8 cellular contexts compared by ENCODE assay signal in the genomic region with DNA sequence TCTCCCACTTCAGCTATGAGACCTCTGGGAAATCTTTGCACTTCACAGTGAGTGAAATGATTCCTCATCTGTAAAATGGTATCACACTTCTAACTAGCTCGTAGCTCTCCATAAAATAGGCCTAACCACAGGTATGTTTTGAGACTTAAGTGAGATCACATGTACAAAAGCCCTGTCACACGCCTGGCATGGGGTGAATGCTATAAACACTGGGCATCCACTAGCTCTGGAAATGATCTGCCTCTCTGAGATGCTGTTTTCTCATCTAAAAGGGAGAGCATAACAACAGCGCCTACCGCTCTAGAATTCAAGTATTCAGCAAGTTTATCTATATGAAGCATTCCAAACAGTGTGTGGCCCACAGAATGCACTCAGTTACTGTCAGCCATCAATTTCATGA. TPM values are rescaled to one million over a fixed set of nuclear protein-coding genes. Genes with fewer than 3 reads are reported as not detected.
DNase-seq lines count a peak whose midpoint lies in the region; TF ChIP-seq lines count a peak whose summit lies in the region.
"Had no signal": no experiment of that assay in that cellular context is flagged by ENCODE, and none has a peak within 500 bp of the region (broad histone marks: within the 10 kb centered on the region; RNA-seq: fewer than 3 reads in every experiment).

No MANE protein-coding gene starts in this region.

- no peaks in the 10 kb centered on the region for H3K27me3 ChIP-seq in PC-9 (ENCODE audit: insufficient read depth, low read depth)
- H3K27me3 ChIP-seq in esophagus squamous epithelium: no peaks in the 10 kb centered on the region
- H3K27me3 ChIP-seq in sigmoid colon: no peaks in the 10 kb centered on the region
- H3K27me3 ChIP-seq in BE2C: no peaks in the 10 kb centered on the region

- H4K20me1 ChIP-seq in PC-9 (ENCODE audit: insufficient read depth): peaks cover 30% of the 10 kb centered on the region

- no peak for TF ChIP-seq EP300 in sigmoid colon (IDR thresholded peaks at IDR 0.05)

- TF ChIP-seq POLR2A in esophagus squamous epithelium (IDR thresholded peaks at IDR 0.05) (no peak), sigmoid colon (IDR thresholded peaks at IDR 0.05) (no peak)

- TF ChIP-seq CTCF in PC-9 (conservative IDR thresholded peaks at IDR 0.05): no peak
- TF ChIP-seq CTCF in esophagus squamous epithelium (IDR thresholded peaks at IDR 0.05): no peak
- no peak for TF ChIP-seq CTCF in sigmoid colon (IDR thresholded peaks at IDR 0.05)
- no peak for TF ChIP-seq CTCF in BE2C (IDR thresholded peaks at IDR 0.05; ENCODE audit: low read depth, low read length)

- no peak overlapping the region for H2AFZ ChIP-seq in PC-9

- POLR2A ChIA-PET in PC-9 (lab: Charles Lee; ENCODE audit: unreplicated experiment): no interaction called here

- H3K4me3 ChIP-seq in PC-9 (0 out of 2 replicates have a peak overlapping the region, but pooled peaks have one; percentile 93), esophagus squamous epithelium (no peak overlapping the region), sigmoid colon (no peak overlapping the region), BE2C (ENCODE audit: low read depth, low read length) (no peak overlapping the region)

- WGBS in esophagus squamous epithelium, 2 donors: 65 to 66% methylated on average over 4 of the region's 4 CpGs
- WGBS in sigmoid colon, 2 donors: 71 to 87% methylated on average over 4 of the region's 4 CpGs

- CTCF ChIA-PET in PC-9 (lab: Charles Lee): interaction anchor here (0.6 kb wide), 1 partner anchor 37 kb away, joined by 6 read pairs; no protein-coding TSS in a partner anchor

- H3K9me3 ChIP-seq in PC-9 (ENCODE audit: insufficient read depth, low read depth): no peaks in the 10 kb centered on the region
- H3K9me3 ChIP-seq in esophagus squamous epithelium: no peaks in the 10 kb centered on the region
- no peaks in the 10 kb centered on the region for H3K9me3 ChIP-seq in sigmoid colon
- no peaks in the 10 kb centered on the region for H3K9me3 ChIP-seq in BE2C

- H3K4me1 ChIP-seq in PC-9 (replicated peaks; ENCODE audit: insufficient read depth): peaks cover 17% of the 10 kb centered on the region; the same call in 1 of the 2 replicates
- H3K4me1 ChIP-seq in esophagus squamous epithelium: peaks cover 37 to 81% (median 64%) of the 10 kb centered on the region in 3 donors
- H3K4me1 ChIP-seq in sigmoid colon: peaks cover 4 to 74% (median 69%) of the 10 kb centered on the region in 4 donors
- H3K4me1 ChIP-seq in BE2C: peaks cover 3% of the 10 kb centered on the region; the same call in 1 of the 2 replicates

- H3K9me2 ChIP-seq in PC-9 (ENCODE audit: insufficient read depth): no peaks in the 10 kb centered on the region

- peaks cover 69% of the 10 kb centered on the region for H3K79me2 ChIP-seq in PC-9 (ENCODE audit: low read depth)

- peak overlapping the region; percentile 95; the same call in 1 of the 2 replicates for H3K4me2 ChIP-seq in PC-9

- H3F3A ChIP-seq in PC-9 (ENCODE audit: insufficient read depth, low read depth): peaks cover 13% of the 10 kb centered on the region; the same call in 1 of the 2 replicates

- peaks cover 4% of the 10 kb centered on the region; the same call in 1 of the 2 replicates for H3K36me3 ChIP-seq in PC-9 (ENCODE audit: low read depth)
- peaks cover 0 to 12% (median 0%) of the 10 kb centered on the region in 3 donors for H3K36me3 ChIP-seq in esophagus squamous epithelium
- H3K36me3 ChIP-seq in sigmoid colon: no peaks in the 10 kb centered on the region
- H3K36me3 ChIP-seq in BE2C: no peaks in the 10 kb centered on the region; the same call in none of the 2 replicates

- H3K27ac ChIP-seq in PC-9 (no peak overlapping the region), esophagus squamous epithelium (peak overlapping the region in 3 of 4 donors; percentile 88 to 99 (median 96)), sigmoid colon (peak overlapping the region in 3 of 4 donors; percentile 97 to 99 (median 98))

- no TSS peak for BruUV-seq in PC-9 (replicated peaks; lab: Mats Ljungman, UMichigan)

- intact Hi-C loops in PC-9 (cut with micrococcal nuclease; ENCODE audit: unreplicated experiment): no loop called here
- intact Hi-C loops in esophagus squamous epithelium (cut with DNase I): no loop called here
- intact Hi-C loops in sigmoid colon (cut with DNase I): loop anchor here (5.0 to 10.0 kb wide), 2 partner anchors 91 to 142 kb away; a partner anchor contains a TSS

- DNase-seq in EH (ENCODE audit: low read depth) (peak; percentile 70), PC-9 (no peak), esophagus squamous epithelium (lab: John Stamatoyannopoulos, UW) (no peak), sigmoid colon (peak; percentile 37), NOMO-1 treated with dmso at 0.1 percent for 144 hours (lab: John Stamatoyannopoulos, UW; ENCODE audit: unreplicated experiment) (no peak), NCI-H187 treated with DMSO at 0.1 percent for 48 hours (lab: John Stamatoyannopoulos, UW) (no peak), BE2C (no peak)
- DNase-seq: nucleus accumbens had no signal

RNA-seq across cellular contexts. Expression of a gene that starts 2.2 kb away (rescaled TPM):
- total RNA-seq in PC-9 (2021) (144 and 149 TPM in 2 replicates), esophagus squamous epithelium (10 to 100 TPM; 59.0 to 84.7 (median 69.0) TPM), sigmoid colon (10 to 100 TPM; 57.4 to 78.7 (median 76.3) TPM)
- 100 to 1,000 TPM in 1 of 3 donors, 10 to 100 TPM in 2; 28.0 to 107 (median 31.2) TPM for polyA plus RNA-seq in sigmoid colon
- polyA plus RNA-seq in BE2C (2012; ENCODE audit: insufficient read depth, insufficient read length, low read depth): 226 TPM

RNA-seq across cellular contexts. Expression of a gene that starts 56.4 kb away (rescaled TPM):
- total RNA-seq in PC-9 (2021): 0.63 and 0.93 TPM in 2 replicates
- total RNA-seq in esophagus squamous epithelium: not detected
- total RNA-seq in sigmoid colon: not detected
- under 1 TPM in 1 of 3 donors, not detected in 2; 0.23 TPM for polyA plus RNA-seq in sigmoid colon
- polyA plus RNA-seq in BE2C (2012; ENCODE audit: insufficient read depth, insufficient read length, low read depth): 1.4 TPM

Comparison
In these comparisons a context has a peak if more than half of its experiments do, and no peak if none do; other contexts are left out.
1. DNase-seq: peak in EH (single experiment) and sigmoid colon (single experiment); none in PC-9 (0 of 2), esophagus squamous epithelium (single experiment), NOMO-1 treated with dmso at 0.1 percent for 144 hours (single experiment), NCI-H187 treated with DMSO at 0.1 percent for 48 hours (single experiment) and BE2C (single experiment).